Comparison of ENCODE assay signal across 1 cellular context in the genomic region with DNA sequence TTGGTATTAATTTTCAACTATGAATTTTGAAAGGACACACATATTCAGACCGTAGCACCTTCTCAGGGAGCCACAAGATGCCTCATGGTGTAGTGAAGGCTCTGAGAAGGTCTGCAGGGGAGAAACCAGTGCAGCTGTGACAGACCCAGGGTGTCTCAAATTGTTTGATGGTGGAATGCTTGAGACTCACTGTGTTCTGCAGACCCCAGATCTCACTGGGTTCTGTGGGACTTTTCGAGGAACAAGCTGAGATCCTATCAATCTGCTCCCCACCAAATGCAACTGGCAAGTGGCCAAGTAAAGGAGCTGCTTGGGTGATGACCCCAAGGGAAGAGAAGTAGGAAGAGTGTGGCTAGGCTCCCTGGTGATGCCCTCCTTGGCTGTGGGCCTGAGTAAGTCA.
TF ChIP-seq lines count a peak whose summit lies in the region.

No MANE protein-coding gene starts in this region.

TF ChIP-seq in K562, 482 proteins besides CTCF, POLR2A, EP300 and RAD21:
- TF ChIP-seq BDP1 (IDR thresholded peaks at IDR 0.05; ENCODE audit: insufficient read depth, insufficient read length) (no peak), ZNF239 (CRISPR knock-in tag; IDR thresholded peaks at IDR 0.05) (peak; percentile 97), SRSF3 (IDR thresholded peaks at IDR 0.05; ENCODE audit: insufficient read depth, low read length) (no peak), NFIC (IDR thresholded peaks at IDR 0.05) (peak; percentile 80), RBM25 (IDR thresholded peaks at IDR 0.05; ENCODE audit: low read depth, low read length, severe bottlenecking) (peak; percentile 37)
